Comparison of ENCODE assay signal across 1 cellular context in the genomic region with DNA sequence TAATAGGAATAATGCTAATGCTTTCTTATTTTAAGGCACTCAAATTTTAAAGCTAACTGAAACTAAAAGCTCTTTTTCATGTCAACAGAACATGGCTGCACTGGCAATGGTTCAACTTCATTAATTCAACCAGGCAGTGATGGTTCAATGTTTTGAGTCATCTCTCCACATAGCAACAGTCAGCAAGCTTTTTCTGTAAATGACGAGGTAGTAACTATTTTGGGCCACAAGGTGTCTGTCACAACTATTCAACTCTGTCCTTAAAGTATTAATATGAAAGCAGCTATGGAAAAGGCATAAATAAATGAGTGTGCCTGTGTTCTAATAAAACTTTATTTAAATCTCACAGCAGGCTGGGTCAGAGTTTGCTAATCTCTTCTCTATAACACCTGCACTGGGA.
TF ChIP-seq lines count a peak whose summit lies in the region.

No MANE protein-coding gene starts in this region.

TF ChIP-seq in HepG2, 621 proteins besides CTCF, POLR2A, EP300 and RAD21 (continued from another document):
- TF ChIP-seq, protein P1, sequence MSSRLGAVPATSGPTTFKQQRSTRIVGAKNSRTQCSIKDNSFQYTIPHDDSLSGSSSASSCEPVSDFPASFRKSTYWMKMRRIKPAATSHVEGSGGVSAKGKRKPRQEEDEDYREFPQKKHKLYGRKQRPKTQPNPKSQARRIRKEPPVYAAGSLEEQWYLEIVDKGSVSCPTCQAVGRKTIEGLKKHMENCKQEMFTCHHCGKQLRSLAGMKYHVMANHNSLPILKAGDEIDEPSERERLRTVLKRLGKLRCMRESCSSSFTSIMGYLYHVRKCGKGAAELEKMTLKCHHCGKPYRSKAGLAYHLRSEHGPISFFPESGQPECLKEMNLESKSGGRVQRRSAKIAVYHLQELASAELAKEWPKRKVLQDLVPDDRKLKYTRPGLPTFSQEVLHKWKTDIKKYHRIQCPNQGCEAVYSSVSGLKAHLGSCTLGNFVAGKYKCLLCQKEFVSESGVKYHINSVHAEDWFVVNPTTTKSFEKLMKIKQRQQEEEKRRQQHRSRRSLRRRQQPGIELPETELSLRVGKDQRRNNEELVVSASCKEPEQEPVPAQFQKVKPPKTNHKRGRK (CRISPR knock-in tag; IDR thresholded peaks at IDR 0.05), result no peak
- TF ChIP-seq ISX (CRISPR knock-in tag; conservative IDR thresholded peaks at IDR 0.05), result no peak
- TF ChIP-seq ISL2 (CRISPR knock-in tag; IDR thresholded peaks at IDR 0.05), result no peak
- no peak for TF ChIP-seq RAD51 (IDR thresholded peaks at IDR 0.05; ENCODE audit: borderline replicate concordance)
- TF ChIP-seq, protein P2, sequence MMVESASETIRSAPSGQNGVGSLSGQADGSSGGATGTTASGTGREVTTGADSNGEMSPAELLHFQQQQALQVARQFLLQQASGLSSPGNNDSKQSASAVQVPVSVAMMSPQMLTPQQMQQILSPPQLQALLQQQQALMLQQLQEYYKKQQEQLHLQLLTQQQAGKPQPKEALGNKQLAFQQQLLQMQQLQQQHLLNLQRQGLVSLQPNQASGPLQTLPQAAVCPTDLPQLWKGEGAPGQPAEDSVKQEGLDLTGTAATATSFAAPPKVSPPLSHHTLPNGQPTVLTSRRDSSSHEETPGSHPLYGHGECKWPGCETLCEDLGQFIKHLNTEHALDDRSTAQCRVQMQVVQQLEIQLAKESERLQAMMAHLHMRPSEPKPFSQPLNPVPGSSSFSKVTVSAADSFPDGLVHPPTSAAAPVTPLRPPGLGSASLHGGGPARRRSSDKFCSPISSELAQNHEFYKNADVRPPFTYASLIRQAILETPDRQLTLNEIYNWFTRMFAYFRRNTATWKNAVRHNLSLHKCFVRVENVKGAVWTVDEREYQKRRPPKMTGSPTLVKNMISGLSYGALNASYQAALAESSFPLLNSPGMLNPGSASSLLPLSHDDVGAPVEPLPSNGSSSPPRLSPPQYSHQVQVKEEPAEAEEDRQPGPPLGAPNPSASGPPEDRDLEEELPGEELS (CRISPR knock-in tag; IDR thresholded peaks at IDR 0.05), result no peak
- TF ChIP-seq, protein P3, sequence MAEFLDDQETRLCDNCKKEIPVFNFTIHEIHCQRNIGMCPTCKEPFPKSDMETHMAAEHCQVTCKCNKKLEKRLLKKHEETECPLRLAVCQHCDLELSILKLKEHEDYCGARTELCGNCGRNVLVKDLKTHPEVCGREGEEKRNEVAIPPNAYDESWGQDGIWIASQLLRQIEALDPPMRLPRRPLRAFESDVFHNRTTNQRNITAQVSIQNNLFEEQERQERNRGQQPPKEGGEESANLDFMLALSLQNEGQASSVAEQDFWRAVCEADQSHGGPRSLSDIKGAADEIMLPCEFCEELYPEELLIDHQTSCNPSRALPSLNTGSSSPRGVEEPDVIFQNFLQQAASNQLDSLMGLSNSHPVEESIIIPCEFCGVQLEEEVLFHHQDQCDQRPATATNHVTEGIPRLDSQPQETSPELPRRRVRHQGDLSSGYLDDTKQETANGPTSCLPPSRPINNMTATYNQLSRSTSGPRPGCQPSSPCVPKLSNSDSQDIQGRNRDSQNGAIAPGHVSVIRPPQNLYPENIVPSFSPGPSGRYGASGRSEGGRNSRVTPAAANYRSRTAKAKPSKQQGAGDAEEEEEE (CRISPR knock-in tag; IDR thresholded peaks at IDR 0.05; ENCODE audit: borderline replicate concordance), result no peak
- TF ChIP-seq, protein P4, sequence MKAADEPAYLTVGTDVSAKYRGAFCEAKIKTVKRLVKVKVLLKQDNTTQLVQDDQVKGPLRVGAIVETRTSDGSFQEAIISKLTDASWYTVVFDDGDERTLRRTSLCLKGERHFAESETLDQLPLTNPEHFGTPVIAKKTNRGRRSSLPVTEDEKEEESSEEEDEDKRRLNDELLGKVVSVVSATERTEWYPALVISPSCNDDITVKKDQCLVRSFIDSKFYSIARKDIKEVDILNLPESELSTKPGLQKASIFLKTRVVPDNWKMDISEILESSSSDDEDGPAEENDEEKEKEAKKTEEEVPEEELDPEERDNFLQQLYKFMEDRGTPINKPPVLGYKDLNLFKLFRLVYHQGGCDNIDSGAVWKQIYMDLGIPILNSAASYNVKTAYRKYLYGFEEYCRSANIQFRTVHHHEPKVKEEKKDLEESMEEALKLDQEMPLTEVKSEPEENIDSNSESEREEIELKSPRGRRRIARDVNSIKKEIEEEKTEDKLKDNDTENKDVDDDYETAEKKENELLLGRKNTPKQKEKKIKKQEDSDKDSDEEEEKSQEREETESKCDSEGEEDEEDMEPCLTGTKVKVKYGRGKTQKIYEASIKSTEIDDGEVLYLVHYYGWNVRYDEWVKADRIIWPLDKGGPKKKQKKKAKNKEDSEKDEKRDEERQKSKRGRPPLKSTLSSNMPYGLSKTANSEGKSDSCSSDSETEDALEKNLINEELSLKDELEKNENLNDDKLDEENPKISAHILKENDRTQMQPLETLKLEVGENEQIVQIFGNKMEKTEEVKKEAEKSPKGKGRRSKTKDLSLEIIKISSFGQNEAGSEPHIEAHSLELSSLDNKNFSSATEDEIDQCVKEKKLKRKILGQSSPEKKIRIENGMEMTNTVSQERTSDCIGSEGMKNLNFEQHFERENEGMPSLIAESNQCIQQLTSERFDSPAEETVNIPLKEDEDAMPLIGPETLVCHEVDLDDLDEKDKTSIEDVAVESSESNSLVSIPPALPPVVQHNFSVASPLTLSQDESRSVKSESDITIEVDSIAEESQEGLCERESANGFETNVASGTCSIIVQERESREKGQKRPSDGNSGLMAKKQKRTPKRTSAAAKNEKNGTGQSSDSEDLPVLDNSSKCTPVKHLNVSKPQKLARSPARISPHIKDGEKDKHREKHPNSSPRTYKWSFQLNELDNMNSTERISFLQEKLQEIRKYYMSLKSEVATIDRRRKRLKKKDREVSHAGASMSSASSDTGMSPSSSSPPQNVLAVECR (CRISPR knock-in tag; IDR thresholded peaks at IDR 0.05; ENCODE audit: borderline replicate concordance), result no peak
- TF ChIP-seq ZNF607 (CRISPR knock-in tag; IDR thresholded peaks at IDR 0.05; ENCODE audit: borderline replicate concordance), result no peak
- TF ChIP-seq, protein P5, sequence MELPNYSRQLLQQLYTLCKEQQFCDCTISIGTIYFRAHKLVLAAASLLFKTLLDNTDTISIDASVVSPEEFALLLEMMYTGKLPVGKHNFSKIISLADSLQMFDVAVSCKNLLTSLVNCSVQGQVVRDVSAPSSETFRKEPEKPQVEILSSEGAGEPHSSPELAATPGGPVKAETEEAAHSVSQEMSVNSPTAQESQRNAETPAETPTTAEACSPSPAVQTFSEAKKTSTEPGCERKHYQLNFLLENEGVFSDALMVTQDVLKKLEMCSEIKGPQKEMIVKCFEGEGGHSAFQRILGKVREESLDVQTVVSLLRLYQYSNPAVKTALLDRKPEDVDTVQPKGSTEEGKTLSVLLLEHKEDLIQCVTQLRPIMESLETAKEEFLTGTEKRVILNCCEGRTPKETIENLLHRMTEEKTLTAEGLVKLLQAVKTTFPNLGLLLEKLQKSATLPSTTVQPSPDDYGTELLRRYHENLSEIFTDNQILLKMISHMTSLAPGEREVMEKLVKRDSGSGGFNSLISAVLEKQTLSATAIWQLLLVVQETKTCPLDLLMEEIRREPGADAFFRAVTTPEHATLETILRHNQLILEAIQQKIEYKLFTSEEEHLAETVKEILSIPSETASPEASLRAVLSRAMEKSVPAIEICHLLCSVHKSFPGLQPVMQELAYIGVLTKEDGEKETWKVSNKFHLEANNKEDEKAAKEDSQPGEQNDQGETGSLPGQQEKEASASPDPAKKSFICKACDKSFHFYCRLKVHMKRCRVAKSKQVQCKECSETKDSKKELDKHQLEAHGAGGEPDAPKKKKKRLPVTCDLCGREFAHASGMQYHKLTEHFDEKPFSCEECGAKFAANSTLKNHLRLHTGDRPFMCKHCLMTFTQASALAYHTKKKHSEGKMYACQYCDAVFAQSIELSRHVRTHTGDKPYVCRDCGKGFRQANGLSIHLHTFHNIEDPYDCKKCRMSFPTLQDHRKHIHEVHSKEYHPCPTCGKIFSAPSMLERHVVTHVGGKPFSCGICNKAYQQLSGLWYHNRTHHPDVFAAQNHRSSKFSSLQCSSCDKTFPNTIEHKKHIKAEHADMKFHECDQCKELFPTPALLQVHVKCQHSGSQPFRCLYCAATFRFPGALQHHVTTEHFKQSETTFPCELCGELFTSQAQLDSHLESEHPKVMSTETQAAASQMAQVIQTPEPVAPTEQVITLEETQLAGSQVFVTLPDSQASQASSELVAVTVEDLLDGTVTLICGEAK (IDR thresholded peaks at IDR 0.05), result no peak
- TF ChIP-seq, protein P5 (CRISPR knock-in tag; IDR thresholded peaks at IDR 0.05), result no peak
- TF ChIP-seq, protein P6, sequence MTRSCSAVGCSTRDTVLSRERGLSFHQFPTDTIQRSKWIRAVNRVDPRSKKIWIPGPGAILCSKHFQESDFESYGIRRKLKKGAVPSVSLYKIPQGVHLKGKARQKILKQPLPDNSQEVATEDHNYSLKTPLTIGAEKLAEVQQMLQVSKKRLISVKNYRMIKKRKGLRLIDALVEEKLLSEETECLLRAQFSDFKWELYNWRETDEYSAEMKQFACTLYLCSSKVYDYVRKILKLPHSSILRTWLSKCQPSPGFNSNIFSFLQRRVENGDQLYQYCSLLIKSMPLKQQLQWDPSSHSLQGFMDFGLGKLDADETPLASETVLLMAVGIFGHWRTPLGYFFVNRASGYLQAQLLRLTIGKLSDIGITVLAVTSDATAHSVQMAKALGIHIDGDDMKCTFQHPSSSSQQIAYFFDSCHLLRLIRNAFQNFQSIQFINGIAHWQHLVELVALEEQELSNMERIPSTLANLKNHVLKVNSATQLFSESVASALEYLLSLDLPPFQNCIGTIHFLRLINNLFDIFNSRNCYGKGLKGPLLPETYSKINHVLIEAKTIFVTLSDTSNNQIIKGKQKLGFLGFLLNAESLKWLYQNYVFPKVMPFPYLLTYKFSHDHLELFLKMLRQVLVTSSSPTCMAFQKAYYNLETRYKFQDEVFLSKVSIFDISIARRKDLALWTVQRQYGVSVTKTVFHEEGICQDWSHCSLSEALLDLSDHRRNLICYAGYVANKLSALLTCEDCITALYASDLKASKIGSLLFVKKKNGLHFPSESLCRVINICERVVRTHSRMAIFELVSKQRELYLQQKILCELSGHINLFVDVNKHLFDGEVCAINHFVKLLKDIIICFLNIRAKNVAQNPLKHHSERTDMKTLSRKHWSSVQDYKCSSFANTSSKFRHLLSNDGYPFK (CRISPR knock-in tag; IDR thresholded peaks at IDR 0.05; ENCODE audit: borderline replicate concordance), result no peak
- TF ChIP-seq, protein P7, sequence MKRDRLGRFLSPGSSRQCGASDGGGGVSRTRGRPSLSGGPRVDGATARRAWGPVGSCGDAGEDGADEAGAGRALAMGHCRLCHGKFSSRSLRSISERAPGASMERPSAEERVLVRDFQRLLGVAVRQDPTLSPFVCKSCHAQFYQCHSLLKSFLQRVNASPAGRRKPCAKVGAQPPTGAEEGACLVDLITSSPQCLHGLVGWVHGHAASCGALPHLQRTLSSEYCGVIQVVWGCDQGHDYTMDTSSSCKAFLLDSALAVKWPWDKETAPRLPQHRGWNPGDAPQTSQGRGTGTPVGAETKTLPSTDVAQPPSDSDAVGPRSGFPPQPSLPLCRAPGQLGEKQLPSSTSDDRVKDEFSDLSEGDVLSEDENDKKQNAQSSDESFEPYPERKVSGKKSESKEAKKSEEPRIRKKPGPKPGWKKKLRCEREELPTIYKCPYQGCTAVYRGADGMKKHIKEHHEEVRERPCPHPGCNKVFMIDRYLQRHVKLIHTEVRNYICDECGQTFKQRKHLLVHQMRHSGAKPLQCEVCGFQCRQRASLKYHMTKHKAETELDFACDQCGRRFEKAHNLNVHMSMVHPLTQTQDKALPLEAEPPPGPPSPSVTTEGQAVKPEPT (CRISPR knock-in tag; IDR thresholded peaks at IDR 0.05; ENCODE audit: low read depth), result no peak
